8 cellular contexts compared by ENCODE assay signal in genomic region chr11:119094816-119095065, GRCh38. TPM values are rescaled to one million over a fixed set of nuclear protein-coding genes. Genes with fewer than 3 reads are reported as not detected.
DNase-seq lines count a peak whose midpoint lies in the region; ATAC-seq and TF ChIP-seq lines count a peak whose summit lies in the region.

No MANE protein-coding gene starts in this region.

- no peak for TF ChIP-seq POLR2A in upper lobe of left lung (IDR thresholded peaks at IDR 0.05)

- H3K4me3 Mint-ChIP-seq in activated CD4-positive, alpha-beta T cell treated with anti-CD3 and anti-CD28 coated beads, Interleukin-2, amount 10 ng/mL, durations not matched to agents 24 days and 14 days = peak overlapping the region; percentile 95

- DNase-seq in NCI-H146 (lab: John Stamatoyannopoulos, UW) = peak; percentile 88
- no peak for DNase-seq in NCI-H146 treated with DMSO at 0.1 percent for 48 hours (lab: John Stamatoyannopoulos, UW; ENCODE audit: unreplicated experiment)
- peak; percentile 81 for DNase-seq in GM20000 (ENCODE audit: low spot score)
- DNase-seq in activated CD4-positive, alpha-beta T cell treated with anti-CD3 and anti-CD28 coated beads, Interleukin-2, amount 10 ng/mL, durations not matched to agents 24 days and 14 days = peak; percentile 90
- peak; percentile 90 for DNase-seq in fibroblast of gingiva (ENCODE audit: low read depth)
- DNase-seq in upper lobe of left lung = peak; percentile 93 to 96

- TF ChIP-seq CTCF in GM20000 (IDR thresholded peaks at IDR 0.05; ENCODE audit: extremely low read depth, missing control alignments) (peak; percentile 84), upper lobe of left lung (IDR thresholded peaks at IDR 0.05) (peak in 5 of 6 experiments; percentile 63 to 88 (median 84))

- peaks cover 59% of the 10 kb centered on the region for H3K4me1 Mint-ChIP-seq in activated CD4-positive, alpha-beta T cell treated with anti-CD3 and anti-CD28 coated beads, Interleukin-2, amount 10 ng/mL, durations not matched to agents 24 days and 14 days

- intact Hi-C loops in activated CD4-positive, alpha-beta T cell treated with anti-CD3 and anti-CD28 coated beads, Interleukin-2, amount 10 ng/mL, durations not matched to agents 24 days and 14 days (cut with micrococcal nuclease) = loop anchor here (1.0 to 2.0 kb wide), 6 partner anchors 9 to 76 kb away; partner anchors contain the start of genes HINFP, HYOU1, NLRX1 and RPS25

- H3K9me3 ChIP-seq in muscle layer of duodenum (ENCODE audit: control insufficient read depth in 1 of 2, low read length in 2 of 2) = no peaks in the 10 kb centered on the region
- H3K9me3 ChIP-seq in upper lobe of left lung = no peaks in the 10 kb centered on the region

- H3K36me3 ChIP-seq in muscle layer of duodenum (ENCODE audit: control insufficient read depth in 1 of 2, insufficient read depth in 2 of 2, low read length in 2 of 2) (peaks cover 17 to 20% of the 10 kb centered on the region in 2 donors), upper lobe of left lung (peaks cover 3 to 37% (median 9%) of the 10 kb centered on the region in 4 donors)

- H3K27me3 Mint-ChIP-seq in activated CD4-positive, alpha-beta T cell treated with anti-CD3 and anti-CD28 coated beads, Interleukin-2, amount 10 ng/mL, durations not matched to agents 24 days and 14 days = peaks cover 2% of the 10 kb centered on the region

- peaks cover 14 to 23% of the 10 kb centered on the region in 2 donors for H3K4me1 ChIP-seq in muscle layer of duodenum (ENCODE audit: control insufficient read depth in 1 of 2, insufficient read depth in 2 of 2, low read length in 2 of 2)
- H3K4me1 ChIP-seq in upper lobe of left lung = peaks cover 24 to 26% (median 26%) of the 10 kb centered on the region in 4 donors

- H3K36me3 Mint-ChIP-seq in activated CD4-positive, alpha-beta T cell treated with anti-CD3 and anti-CD28 coated beads, Interleukin-2, amount 10 ng/mL, durations not matched to agents 24 days and 14 days (ENCODE audit: low read depth) = peaks cover 76% of the 10 kb centered on the region

- ATAC-seq in HG03565 (IDR thresholded peaks at IDR 0.05; ENCODE audit: unreplicated experiment) (peak; percentile 28), upper lobe of left lung (ENCODE audit: low FRiP score in 2 of 2) (peak; percentile 90 to 91)

- H3K27me3 ChIP-seq in muscle layer of duodenum (ENCODE audit: low read depth, low read length) (no peaks in the 10 kb centered on the region), upper lobe of left lung (no peaks in the 10 kb centered on the region)

- H3K27ac ChIP-seq in muscle layer of duodenum (ENCODE audit: low read length) (peak overlapping the region; percentile 63), upper lobe of left lung (peak overlapping the region; percentile 90 to 96 (median 94))

- H3K27ac Mint-ChIP-seq in activated CD4-positive, alpha-beta T cell treated with anti-CD3 and anti-CD28 coated beads, Interleukin-2, amount 10 ng/mL, durations not matched to agents 24 days and 14 days = peak overlapping the region; percentile 92

- no peak for TF ChIP-seq EP300 in upper lobe of left lung (IDR thresholded peaks at IDR 0.05)

- H3K4me3 ChIP-seq in muscle layer of duodenum (ENCODE audit: low read depth in 1 of 2, low read length in 2 of 2) = peak overlapping the region; percentile 73 to 88
- peak overlapping the region; percentile 68 to 98 (median 83) for H3K4me3 ChIP-seq in upper lobe of left lung

- WGBS in upper lobe of left lung, 2 donors = 0% methylated on average over 2 of the region's 19 CpGs; no CpG with 5 or more reads in 1 of the 2 donors

- H3K9me3 Mint-ChIP-seq in activated CD4-positive, alpha-beta T cell treated with anti-CD3 and anti-CD28 coated beads, Interleukin-2, amount 10 ng/mL, durations not matched to agents 24 days and 14 days = no peaks in the 10 kb centered on the region

RNA-seq across cellular contexts. Expression of gene DPAGT1, which starts 6.9 kb away (rescaled TPM):
- 76.1 and 79.4 TPM in 2 replicates for total RNA-seq in activated CD4-positive, alpha-beta T cell treated with anti-CD3 and anti-CD28 coated beads, Interleukin-2, amount 10 ng/mL, durations not matched to agents 24 days and 14 days
- total RNA-seq in upper lobe of left lung = 10 to 100 TPM; 18.6 to 43.9 (median 28.3) TPM

RNA-seq across cellular contexts. Expression of gene HMBS, which starts 10.1 kb away (rescaled TPM):
- 60.9 and 62.8 TPM in 2 replicates for total RNA-seq in activated CD4-positive, alpha-beta T cell treated with anti-CD3 and anti-CD28 coated beads, Interleukin-2, amount 10 ng/mL, durations not matched to agents 24 days and 14 days
- 10 to 100 TPM in 5 of 6 donors, 1 to 10 TPM in 1; 8.4 to 20.4 (median 13.4) TPM for total RNA-seq in upper lobe of left lung

RNA-seq across cellular contexts. Expression of gene C2CD2L, which starts 12.4 kb away (rescaled TPM):
- 31.5 and 33.5 TPM in 2 replicates for total RNA-seq in activated CD4-positive, alpha-beta T cell treated with anti-CD3 and anti-CD28 coated beads, Interleukin-2, amount 10 ng/mL, durations not matched to agents 24 days and 14 days
- 10 to 100 TPM; 13.0 to 26.2 (median 19.8) TPM for total RNA-seq in upper lobe of left lung

RNA-seq across cellular contexts. Expression of gene HINFP, which starts 26.6 kb away (rescaled TPM):
- total RNA-seq in activated CD4-positive, alpha-beta T cell treated with anti-CD3 and anti-CD28 coated beads, Interleukin-2, amount 10 ng/mL, durations not matched to agents 24 days and 14 days = 34.9 and 41.4 TPM in 2 replicates
- total RNA-seq in upper lobe of left lung = 10 to 100 TPM; 22.3 to 90.1 (median 25.6) TPM

RNA-seq across cellular contexts. Expression of gene VPS11, which starts 27.1 kb away (rescaled TPM):
- total RNA-seq in activated CD4-positive, alpha-beta T cell treated with anti-CD3 and anti-CD28 coated beads, Interleukin-2, amount 10 ng/mL, durations not matched to agents 24 days and 14 days = 20.2 and 20.9 TPM in 2 replicates
- 10 to 100 TPM; 24.9 to 88.0 (median 40.4) TPM for total RNA-seq in upper lobe of left lung
